Comparison of ENCODE assay signal across 22 cellular contexts in the genomic region with DNA sequence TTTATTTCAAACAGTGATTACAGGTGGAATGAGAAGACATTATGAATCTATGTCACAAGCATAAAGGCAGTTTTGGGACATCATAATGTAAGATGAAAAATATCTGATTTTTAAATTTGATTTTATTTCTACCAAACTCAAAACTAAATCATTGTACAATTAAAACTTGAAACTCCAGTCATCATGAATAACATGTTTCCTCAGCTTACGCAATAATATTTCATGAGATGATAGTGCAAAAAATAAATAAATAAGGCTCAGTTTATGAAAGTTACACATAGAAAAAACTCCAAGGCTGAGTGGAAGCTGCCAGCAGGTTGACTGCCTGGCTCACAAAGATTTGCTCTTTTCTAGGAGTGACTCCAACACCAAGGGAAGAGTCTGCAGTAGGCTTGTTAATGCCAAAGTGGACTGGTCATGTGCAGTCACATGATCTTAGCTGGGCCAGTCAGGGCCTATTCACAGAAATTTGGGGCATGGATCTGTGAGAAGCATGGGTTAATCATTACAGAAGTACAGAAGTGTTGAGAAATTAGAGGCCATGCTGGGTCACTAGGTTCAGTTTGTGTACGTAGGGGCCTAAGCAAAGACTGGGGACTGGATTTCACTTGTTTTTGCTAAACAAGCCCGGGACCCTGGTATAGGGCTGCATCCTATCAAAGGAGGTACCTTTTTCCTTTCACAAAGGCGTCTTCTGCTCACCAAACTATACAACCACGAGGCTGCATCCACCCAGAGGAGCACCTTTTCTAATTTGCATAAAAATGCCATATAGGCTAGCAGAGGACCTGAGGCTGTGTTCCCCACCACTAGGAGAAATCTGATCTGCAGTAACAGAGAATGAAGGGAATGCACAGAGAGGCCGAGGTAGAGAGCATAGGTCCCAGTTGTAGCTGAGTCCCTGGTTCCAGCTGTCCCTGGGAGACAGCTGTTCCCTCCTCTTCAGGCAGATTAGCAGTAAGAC. TPM values are rescaled to one million over a fixed set of nuclear protein-coding genes. Genes with fewer than 3 reads are reported as not detected.
DNase-seq lines count a peak whose midpoint lies in the region; ATAC-seq, FAIRE-seq and TF ChIP-seq lines count a peak whose summit lies in the region.
"Had no signal": no experiment of that assay in that cellular context is flagged by ENCODE, and none has a peak within 500 bp of the region (broad histone marks: within the 10 kb centered on the region; RNA-seq: fewer than 3 reads in every experiment).

No MANE protein-coding gene starts in this region.

- no peaks in the 10 kb centered on the region for H3K27me3 ChIP-seq in right atrium auricular region
- H3K27me3 ChIP-seq in bronchial epithelial cell (ENCODE audit: control insufficient read depth, insufficient read depth, low read length) = no peaks in the 10 kb centered on the region
- H3K27me3 ChIP-seq in HepG2 (ENCODE audit: control insufficient read depth in 1 of 2, insufficient read depth in 2 of 2, low read length in 2 of 2) = no peaks in the 10 kb centered on the region
- H3K27me3 ChIP-seq: body of pancreas had no signal

- H3K4me1 ChIP-seq in right atrium auricular region (no peaks in the 10 kb centered on the region), HepG2 (ENCODE audit: insufficient read depth, low read length) (peaks cover 54% of the 10 kb centered on the region)
- H3K4me1 ChIP-seq: body of pancreas, psoas muscle had no signal

- DNase-seq in right atrium auricular region (ENCODE audit: low spot score) = peak; percentile 36
- no peak for DNase-seq in left ventricle myocardium superior
- DNase-seq in bronchial epithelial cell (ENCODE audit: low read depth) = peak; percentile 58
- DNase-seq in HepG2 (ENCODE audit: low spot score) = peak; percentile 96
- DNase-seq in NCI-H2227 treated with DMSO at 0.1 percent for 48 hours (lab: John Stamatoyannopoulos, UW) = no peak
- DNase-seq in occipital lobe (lab: John Stamatoyannopoulos, UW) = no peak
- no peak for DNase-seq in NCI-H2196 (lab: John Stamatoyannopoulos, UW; ENCODE audit: unreplicated experiment)
- DNase-seq: activated CD4-positive, CD25-positive, alpha-beta regulatory T cell; activated T-cell treated with anti-CD3 and anti-CD28 coated beads, Interleukin-2, amount 50 U/mL, for 72 hours; body of pancreas; C1 segment of cervical spinal cord; cortex of kidney; DMS79 treated with DMSO at 0.1 percent for 48 hours; MM.1S; NCI-H1694; nephron progenitor cell; psoas muscle; SHP77; stimulated activated CD4-positive, alpha-beta T cell treated with anti-CD3 and anti-CD28 coated beads, Interleukin-12 subunit alpha, Interleukin-12 subunit beta, amount 100 ng/mL, for 4 hours had no signal

- POLR2A ChIA-PET in HepG2 (lab: Yijun Ruan, JAX) = interaction anchor here (0.6 to 2.6 kb wide), 5 partner anchors 10 to 111 kb away, joined by 3 to 24 read pairs (median 11); partner anchors contain the start of gene ARHGAP29

- H3K27ac ChIP-seq in right atrium auricular region = no peak overlapping the region
- H3K27ac ChIP-seq in HepG2 (ENCODE audit: extremely low read length, insufficient read depth, low read length) = peak overlapping the region; percentile 78
- H3K27ac ChIP-seq: body of pancreas, epithelial cell of prostate, psoas muscle had no signal

- no peaks in the 10 kb centered on the region for H3K79me2 ChIP-seq in HepG2 (ENCODE audit: insufficient read depth, low read length)

- peak overlapping the region; percentile 35 for H3K9ac ChIP-seq in HepG2 (ENCODE audit: insufficient read depth, low read depth, low read length)

- peak overlapping the region; percentile 0 for H2AFZ ChIP-seq in HepG2 (ENCODE audit: low read length)

- H3K36me3 ChIP-seq in right atrium auricular region (no peaks in the 10 kb centered on the region), bronchial epithelial cell (ENCODE audit: control insufficient read depth, insufficient read depth, low read length) (no peaks in the 10 kb centered on the region), HepG2 (replicated peaks in 1 of 2; ENCODE audit: control insufficient read depth in 1 of 2, insufficient read depth in 2 of 2, low read length in 2 of 2) (no peaks in the 10 kb centered on the region)

- H3K9me3 ChIP-seq in right atrium auricular region (no peaks in the 10 kb centered on the region), HepG2 (ENCODE audit: low read length) (no peaks in the 10 kb centered on the region)
- H3K9me3 ChIP-seq: body of pancreas, psoas muscle had no signal

- BruUV-seq in HepG2 (replicated peaks; lab: Mats Ljungman, UMichigan) = no TSS peak

- no peaks in the 10 kb centered on the region for H4K20me1 ChIP-seq in HepG2 (ENCODE audit: insufficient read depth, low read length)

- intact Hi-C loops in left ventricle myocardium superior (cut with micrococcal nuclease) = no loop called here
- intact Hi-C loops in HepG2 (cut with micrococcal nuclease; ENCODE audit: unreplicated experiment) = loop anchor here (2.0 to 5.0 kb wide), 2 partner anchors 57 to 111 kb away; partner anchors contain the start of gene ARHGAP29

- CTCF ChIA-PET in HepG2 (lab: Yijun Ruan, JAX; ENCODE audit: low intra/inter-chr PET ratio, low total read pairs) = no interaction called here

- TF ChIP-seq RAD21 in HepG2 (CRISPR knock-in tag; IDR thresholded peaks at IDR 0.05) = no peak

- TF ChIP-seq EP300 in HepG2 (IDR thresholded peaks at IDR 0.05; ENCODE audit: low read depth in 2 of 2, low read length in 2 of 2) (peak in 1 of 2 experiments; percentile 90; a peak in 3 of 4 replicates), HepG2 (CRISPR knock-in tag; IDR thresholded peaks at IDR 0.05; ENCODE audit: borderline replicate concordance) (peak; percentile 64; the same call in 1 of the 2 replicates)

- TF ChIP-seq CTCF in right atrium auricular region (IDR thresholded peaks at IDR 0.05) (no peak), bronchial epithelial cell (IDR thresholded peaks at IDR 0.05; ENCODE audit: insufficient read depth, low read length, severe bottlenecking) (no peak), HepG2 (CRISPR knock-in tag; IDR thresholded peaks at IDR 0.05) (peak; percentile 31; the same call in 1 of the 2 replicates)

- H3K4me2 ChIP-seq in HepG2 (ENCODE audit: low read depth, low read length) = peak overlapping the region; percentile 76

- TF ChIP-seq POLR2A in HepG2 (IDR thresholded peaks at IDR 0.05; ENCODE audit: insufficient read depth in 1 of 2, low read depth in 2 of 2, low read length in 2 of 2) = peak; percentile 30 to 48; a peak in 2 of 4 replicates

- in situ Hi-C loops in HepG2 (cut with HindIII; ENCODE audit: extremely low pct_ligation_motif_present, low pct_unique_long_range_greater_than_20kb) = no loop called here

- 17% methylated on average over 6 of the region's 6 CpGs for WGBS in HepG2 (ENCODE audit: low lambda C conversion rate)

- ATAC-seq in left ventricle myocardium superior (no peak), HepG2 (peak; percentile 97), GM18867 (IDR thresholded peaks at IDR 0.05; ENCODE audit: unreplicated experiment) (no peak)
- ATAC-seq: activated T-cell treated with anti-CD3 and anti-CD28 coated beads, Interleukin-2, amount 50 U/mL, for 72 hours; body of pancreas; psoas muscle; stimulated activated effector memory CD8-positive, alpha-beta T cell treated with anti-CD3 and anti-CD28 coated beads, Interleukin-12 subunit alpha, Interleukin-12 subunit beta, amount 100 ng/mL, for 72 hours had no signal

- H3K4me3 ChIP-seq in right atrium auricular region (no peak overlapping the region), bronchial epithelial cell (ENCODE audit: low read depth, low read length) (no peak overlapping the region), HepG2 (replicated peaks in 1 of 3; ENCODE audit: insufficient read depth in 1 of 3, low read depth in 2 of 3, low read length in 3 of 3) (peak overlapping the region; percentile 23 to 40 (median 25); a peak in 5 of 6 replicates)
- H3K4me3 ChIP-seq: body of pancreas, psoas muscle had no signal

- no peak for FAIRE-seq in bronchial epithelial cell (lab: Jason Lieb, UNC)
- peak; percentile 84 for FAIRE-seq in HepG2 (lab: Jason Lieb, UNC)

TF ChIP-seq in HepG2, 621 proteins besides CTCF, POLR2A, EP300 and RAD21 (continues in another document):
- TF ChIP-seq, protein P1, sequence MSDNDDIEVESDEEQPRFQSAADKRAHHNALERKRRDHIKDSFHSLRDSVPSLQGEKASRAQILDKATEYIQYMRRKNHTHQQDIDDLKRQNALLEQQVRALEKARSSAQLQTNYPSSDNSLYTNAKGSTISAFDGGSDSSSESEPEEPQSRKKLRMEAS (IDR thresholded peaks at IDR 0.05) = peak; percentile 36; the same call in 1 of the 2 replicates
- TF ChIP-seq TCF12 (IDR thresholded peaks at IDR 0.05) = no peak
- TF ChIP-seq TCF12 (CRISPR knock-in tag; IDR thresholded peaks at IDR 0.05) = no peak
- peak; percentile 78 for TF ChIP-seq ZNF501 (CRISPR knock-in tag; IDR thresholded peaks at IDR 0.05)
- peak; percentile 59 for TF ChIP-seq ZFX (CRISPR knock-in tag; IDR thresholded peaks at IDR 0.05; ENCODE audit: low read depth)

RNA-seq across cellular contexts. Expression of gene ABCA4, which starts 4.9 kb away (rescaled TPM):
- under 1 TPM in 1 of 2 donors, not detected in 1; 0.51 TPM for total RNA-seq in right atrium auricular region
- total RNA-seq in left ventricle myocardium superior = 0.55 TPM
- under 0.01 and 1.4 TPM in 2 replicates for total RNA-seq in bronchial epithelial cell
- total RNA-seq in HepG2 (2016; rRNA removed; fragmentation: Illumina TruSeq; extraction: Trizol) = 0.13 and 0.24 TPM in 2 replicates
- total RNA-seq in HepG2 (2016; cell fraction: cytosol; rRNA removed; fragmentation: Illumina TruSeq; extraction: Trizol; ENCODE audit: low read depth) = not detected in 2 replicates
- 0.28 and 0.37 TPM in 2 replicates for total RNA-seq in HepG2 (2016; cell fraction: insoluble cytoplasmic fraction; rRNA removed; fragmentation: Illumina TruSeq; extraction: Trizol)
- 0.03 TPM in 1 of 2 replicates, not detected in the other for total RNA-seq in HepG2 (2016; cell fraction: membrane; rRNA removed; fragmentation: Illumina TruSeq; extraction: Trizol)
- 0.34 and 0.62 TPM in 2 replicates for total RNA-seq in HepG2 (2016; cell fraction: nucleus; rRNA removed; fragmentation: Illumina TruSeq; extraction: Trizol)
- 0.57 and 0.67 TPM in 2 replicates for polyA plus RNA-seq in HepG2 (2011; rRNA removed)
- 0.24 and 0.28 TPM in 2 replicates for polyA plus RNA-seq in HepG2 (2011; cell fraction: cytosol; rRNA removed)
- polyA plus RNA-seq in HepG2 (2011; cell fraction: nucleus; rRNA removed) = 3.3 and 4.6 TPM in 2 replicates
- polyA plus RNA-seq in HepG2 (2012) = 0.71 and 0.97 TPM in 2 replicates
- polyA plus RNA-seq in HepG2 (2016; cell fraction: cytosol; fragmentation: Illumina TruSeq; extraction: Trizol; ENCODE audit: low read depth) = 0.10 TPM in 1 of 2 replicates, not detected in the other
- 0.05 and 0.14 TPM in 2 replicates for polyA plus RNA-seq in HepG2 (2016; cell fraction: insoluble cytoplasmic fraction; fragmentation: Illumina TruSeq; extraction: Trizol; ENCODE audit: low read depth)
- 0.07 TPM in 1 of 2 replicates, not detected in the other for polyA plus RNA-seq in HepG2 (2016; cell fraction: membrane; fragmentation: Illumina TruSeq; extraction: Trizol; ENCODE audit: low read depth)
- polyA plus RNA-seq in HepG2 (2016; cell fraction: nucleus; fragmentation: Illumina TruSeq; extraction: Trizol; ENCODE audit: insufficient read depth, low read depth) = 0.79 and 1.1 TPM in 2 replicates
- polyA minus RNA-seq in HepG2 (2011; rRNA and poly(A)+ RNA removed; ENCODE audit: low replicate concordance) = 0.92 and 11.5 TPM in 2 replicates
- polyA minus RNA-seq in HepG2 (2011; cell fraction: cytosol; rRNA and poly(A)+ RNA removed) = 0.20 and 0.70 TPM in 2 replicates
- 0.99 and 1.4 TPM in 2 replicates for polyA minus RNA-seq in HepG2 (2011; cell fraction: nucleus; rRNA and poly(A)+ RNA removed)
- 0.94 TPM for total RNA-seq in occipital lobe

Comparison
In these comparisons a context has a peak if more than half of its experiments do, and no peak if none do; other contexts are left out.
1. DNase-seq: peak in right atrium auricular region (single experiment), bronchial epithelial cell (single experiment) and HepG2 (single experiment); none in left ventricle myocardium superior (single experiment), NCI-H2227 treated with DMSO at 0.1 percent for 48 hours (single experiment), occipital lobe (single experiment) and NCI-H2196 (single experiment).
2. H3K4me3 ChIP-seq: peak in HepG2 (3 of 3); none in right atrium auricular region (0 of 2) and bronchial epithelial cell (single experiment).